Comparison of ENCODE assay signal across 10 cellular contexts in genomic region chr15:78051622-78052405, GRCh38. TPM values are rescaled to one million over a fixed set of nuclear protein-coding genes. Genes with fewer than 3 reads are reported as not detected.
DNase-seq lines count a peak whose midpoint lies in the region; ATAC-seq and TF ChIP-seq lines count a peak whose summit lies in the region.
"Had no signal": no experiment of that assay in that cellular context is flagged by ENCODE, and none has a peak within 500 bp of the region (broad histone marks: within the 10 kb centered on the region; RNA-seq: fewer than 3 reads in every experiment).

No MANE protein-coding gene starts in this region.

- H3K4me3 ChIP-seq in BE2C (ENCODE audit: low read depth, low read length) (no peak overlapping the region), neuronal stem cell (ENCODE audit: low read length in 2 of 2) (no peak overlapping the region)

- H2AK5ac ChIP-seq in neuronal stem cell (ENCODE audit: low read depth, low read length), result no peak overlapping the region

- H2BK120ac ChIP-seq in neuronal stem cell (ENCODE audit: low read depth, low read length), result no peak overlapping the region

- no peak overlapping the region for H3K23ac ChIP-seq in neuronal stem cell (ENCODE audit: low read depth, low read length, poor library complexity)

- no peak overlapping the region for H2BK12ac ChIP-seq in neuronal stem cell (ENCODE audit: low read length)

- intact Hi-C loops in activated T-helper 2 cell treated with anti-CD3 and anti-CD28 coated beads, Interferon-gamma antibody, Interleukin-2, Interleukin-4, amounts not matched to agents 10 μg/mL and 5 μg/mL and 100 μg/mL, durations not matched to agents 14 hours and 24 hours and 36 hours (cut with micrococcal nuclease), result loop anchor here (1.0 to 10.0 kb wide), 4 partner anchors 10 to 383 kb away; partner anchors contain the start of gene IREB2

- peaks cover 2% of the 10 kb centered on the region for H3K4me1 ChIP-seq in BE2C
- H3K4me1 ChIP-seq in neuronal stem cell (ENCODE audit: control insufficient read depth in 2 of 2, insufficient read depth in 1 of 2, low read depth in 1 of 2, low read length in 2 of 2), result peaks cover 2 to 20% of the 10 kb centered on the region in 2 donors
- H3K4me1 ChIP-seq in foreskin keratinocyte, result peaks cover 11% of the 10 kb centered on the region

- H3K18ac ChIP-seq in neuronal stem cell (ENCODE audit: low read length), result no peak overlapping the region

- peaks cover 48% of the 10 kb centered on the region for H3K36me3 Mint-ChIP-seq in activated T-helper 2 cell treated with anti-CD3 and anti-CD28 coated beads, Interferon-gamma antibody, Interleukin-2, Interleukin-4, amounts not matched to agents 10 μg/mL and 5 μg/mL and 100 μg/mL, durations not matched to agents 14 hours and 24 hours and 36 hours (ENCODE audit: low read depth)

- H3K4me2 ChIP-seq in neuronal stem cell (ENCODE audit: insufficient read depth, low read length, poor library complexity, severe bottlenecking), result no peak overlapping the region

- H2BK5ac ChIP-seq in neuronal stem cell (ENCODE audit: low read length), result no peak overlapping the region

- no peak overlapping the region for H4K91ac ChIP-seq in neuronal stem cell (ENCODE audit: low read depth, low read length, poor library complexity)

- H3K4me1 Mint-ChIP-seq in activated T-helper 2 cell treated with anti-CD3 and anti-CD28 coated beads, Interferon-gamma antibody, Interleukin-2, Interleukin-4, amounts not matched to agents 10 μg/mL and 5 μg/mL and 100 μg/mL, durations not matched to agents 14 hours and 24 hours and 36 hours (ENCODE audit: low read depth), result peaks cover 93% of the 10 kb centered on the region

- H3K9me3 Mint-ChIP-seq in activated T-helper 2 cell treated with anti-CD3 and anti-CD28 coated beads, Interferon-gamma antibody, Interleukin-2, Interleukin-4, amounts not matched to agents 10 μg/mL and 5 μg/mL and 100 μg/mL, durations not matched to agents 14 hours and 24 hours and 36 hours, result no peaks in the 10 kb centered on the region

- no peak overlapping the region for H2AFZ ChIP-seq in neuronal stem cell (ENCODE audit: low read length)

- no peaks in the 10 kb centered on the region for H3K79me1 ChIP-seq in neuronal stem cell (ENCODE audit: low read depth, low read length)

- no peak overlapping the region for H2BK15ac ChIP-seq in neuronal stem cell (ENCODE audit: low read length)

- peaks cover 3% of the 10 kb centered on the region; the same call in 1 of the 2 replicates for H3K36me3 ChIP-seq in BE2C
- peaks cover 2 to 6% of the 10 kb centered on the region in 2 donors for H3K36me3 ChIP-seq in neuronal stem cell (replicated peaks in 1 of 2; ENCODE audit: control insufficient read depth in 2 of 2, insufficient read depth in 2 of 2, low read length in 2 of 2)

- H3K27me3 ChIP-seq in BE2C (no peaks in the 10 kb centered on the region), neuronal stem cell (ENCODE audit: control insufficient read depth in 3 of 3, insufficient read depth in 3 of 3, low read depth in 1 of 3, low read length in 3 of 3) (no peaks in the 10 kb centered on the region), foreskin keratinocyte (no peaks in the 10 kb centered on the region)

- peak; percentile 27 for DNase-seq in BE2C
- DNase-seq in HuH-7 (ENCODE audit: low spot score), result peak; percentile 42
- no peak for DNase-seq in activated T-helper 2 cell treated with anti-CD3 and anti-CD28 coated beads, Interferon-gamma antibody, Interleukin-2, Interleukin-4, amounts not matched to agents 10 μg/mL and 5 μg/mL and 100 μg/mL, durations not matched to agents 14 hours and 24 hours and 36 hours (ENCODE audit: low spot score)
- DNase-seq in lung microvascular endothelial cell (ENCODE audit: low read depth in 2 of 2), result peak; percentile 46 to 68
- DNase-seq in neuronal stem cell (ENCODE audit: low spot score), result no peak
- DNase-seq in stimulated activated CD4-positive, alpha-beta T cell treated with anti-CD3 and anti-CD28 coated beads, Interleukin-2, amount 100 ng/mL, for 48 hours, result no peak
- DNase-seq in foreskin keratinocyte, result no peak

- no peak overlapping the region for H3K4me3 Mint-ChIP-seq in activated T-helper 2 cell treated with anti-CD3 and anti-CD28 coated beads, Interferon-gamma antibody, Interleukin-2, Interleukin-4, amounts not matched to agents 10 μg/mL and 5 μg/mL and 100 μg/mL, durations not matched to agents 14 hours and 24 hours and 36 hours (ENCODE audit: low read depth)

- no CpG with 5 or more reads among the region's 3 CpGs for WGBS in neuronal stem cell (ENCODE audit: extremely low coverage in 2 of 2, insufficient read length in 2 of 2, insufficient replicate concordance in 1 of 2), 2 donors

- no peak for ATAC-seq in HG03095 (IDR thresholded peaks at IDR 0.05; ENCODE audit: unreplicated experiment)
- no peak for ATAC-seq in foreskin keratinocyte

- no peak overlapping the region for H3K4ac ChIP-seq in neuronal stem cell (ENCODE audit: low read length)

- H3K27ac ChIP-seq in neuronal stem cell (replicated peaks; ENCODE audit: low read length) (no peak overlapping the region), foreskin keratinocyte (no peak overlapping the region)
- H3K27ac ChIP-seq: epithelial cell of prostate had no signal

- H3K14ac ChIP-seq in neuronal stem cell (ENCODE audit: low read length), result no peak overlapping the region

- no peak overlapping the region for H4K8ac ChIP-seq in neuronal stem cell (ENCODE audit: low read depth, low read length)

- TF ChIP-seq CTCF in BE2C (IDR thresholded peaks at IDR 0.05; ENCODE audit: low read depth, low read length), result no peak
- no peak for TF ChIP-seq CTCF in foreskin keratinocyte (conservative IDR thresholded peaks at IDR 0.05)

- no peaks in the 10 kb centered on the region for H3K27me3 Mint-ChIP-seq in activated T-helper 2 cell treated with anti-CD3 and anti-CD28 coated beads, Interferon-gamma antibody, Interleukin-2, Interleukin-4, amounts not matched to agents 10 μg/mL and 5 μg/mL and 100 μg/mL, durations not matched to agents 14 hours and 24 hours and 36 hours (ENCODE audit: low read depth)

- no peak overlapping the region for H3K9ac ChIP-seq in neuronal stem cell (ENCODE audit: low read depth, low read length, poor library complexity)

- H3K27ac Mint-ChIP-seq in activated T-helper 2 cell treated with anti-CD3 and anti-CD28 coated beads, Interferon-gamma antibody, Interleukin-2, Interleukin-4, amounts not matched to agents 10 μg/mL and 5 μg/mL and 100 μg/mL, durations not matched to agents 14 hours and 24 hours and 36 hours, result peak overlapping the region; percentile 98

- H3K9me3 ChIP-seq in BE2C (no peaks in the 10 kb centered on the region), neuronal stem cell (replicated peaks in 1 of 2; ENCODE audit: control insufficient read depth in 2 of 2, insufficient read depth in 1 of 2, low read depth in 1 of 2, low read length in 2 of 2) (no peaks in the 10 kb centered on the region)

RNA-seq across cellular contexts. Expression of gene TBC1D2B, which starts 25.7 kb away (rescaled TPM):
- polyA plus RNA-seq in BE2C (2012; ENCODE audit: insufficient read depth, insufficient read length, low read depth), result 24.9 TPM
- total RNA-seq in activated T-helper 2 cell treated with anti-CD3 and anti-CD28 coated beads, Interferon-gamma antibody, Interleukin-2, Interleukin-4, amounts not matched to agents 10 μg/mL and 5 μg/mL and 100 μg/mL, durations not matched to agents 14 hours and 24 hours and 36 hours, result 55.0 and 63.5 TPM in 2 replicates
- total RNA-seq in lung microvascular endothelial cell (24.2 and 29.4 TPM in 2 replicates), foreskin keratinocyte (24.4 and 28.7 TPM in 2 replicates)
- polyA plus RNA-seq in neuronal stem cell (2013, experiment 1 of 2), result 8.2 TPM
- 8.4 TPM for polyA plus RNA-seq in neuronal stem cell (2013, experiment 2 of 2)
- 10.6 and 11.9 TPM in 2 replicates for polyA plus RNA-seq in foreskin keratinocyte

RNA-seq across cellular contexts. Expression of gene SH2D7, which starts 40.5 kb away (rescaled TPM):
- not detected for polyA plus RNA-seq in BE2C (2012; ENCODE audit: insufficient read depth, insufficient read length, low read depth)
- total RNA-seq in activated T-helper 2 cell treated with anti-CD3 and anti-CD28 coated beads, Interferon-gamma antibody, Interleukin-2, Interleukin-4, amounts not matched to agents 10 μg/mL and 5 μg/mL and 100 μg/mL, durations not matched to agents 14 hours and 24 hours and 36 hours, result not detected in 2 replicates
- total RNA-seq in lung microvascular endothelial cell (not detected in 2 replicates), foreskin keratinocyte (not detected in 2 replicates)
- polyA plus RNA-seq in neuronal stem cell (2013, experiment 1 of 2), result not detected
- not detected for polyA plus RNA-seq in neuronal stem cell (2013, experiment 2 of 2)
- polyA plus RNA-seq in foreskin keratinocyte, result not detected in 2 replicates
- total RNA-seq: pulmonary artery endothelial cell had no signal

Comparison
In these comparisons a context has a peak if more than half of its experiments do, and no peak if none do; other contexts are left out.
1. DNase-seq: peak in BE2C (single experiment), HuH-7 (single experiment) and lung microvascular endothelial cell (2 of 2); none in activated T-helper 2 cell treated with anti-CD3 and anti-CD28 coated beads, Interferon-gamma antibody, Interleukin-2, Interleukin-4, amounts not matched to agents 10 μg/mL and 5 μg/mL and 100 μg/mL, durations not matched to agents 14 hours and 24 hours and 36 hours (single experiment), neuronal stem cell (single experiment), stimulated activated CD4-positive, alpha-beta T cell treated with anti-CD3 and anti-CD28 coated beads, Interleukin-2, amount 100 ng/mL, for 48 hours (0 of 2) and foreskin keratinocyte (0 of 2).